Comparison of ENCODE assay signal across 8 cellular contexts in the genomic region with DNA sequence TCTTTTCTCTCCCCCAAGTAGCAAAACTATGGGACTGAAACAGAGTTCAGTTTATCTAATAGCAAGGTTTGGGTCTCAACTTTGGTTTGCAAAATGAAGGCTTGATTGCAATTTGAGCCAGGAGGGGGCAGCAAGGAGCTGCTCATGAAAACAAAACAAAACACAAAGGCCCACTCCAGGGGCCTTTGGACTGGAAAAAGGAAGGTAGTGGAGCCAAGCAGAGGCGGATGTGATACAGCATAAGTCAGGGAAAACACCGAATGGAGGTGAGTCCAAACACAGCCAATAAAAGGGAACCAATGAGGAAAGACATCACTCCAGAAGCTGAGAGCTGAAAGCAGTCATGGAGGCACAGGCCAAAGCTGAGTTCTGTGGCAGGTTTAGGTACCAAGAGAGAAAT.
DNase-seq lines count a peak whose midpoint lies in the region; ATAC-seq and TF ChIP-seq lines count a peak whose summit lies in the region.

No MANE protein-coding gene starts in this region.

- TF ChIP-seq CTCF in parathyroid adenoma (IDR thresholded peaks at IDR 0.05), result no peak

- H3K4me1 ChIP-seq in parathyroid adenoma, result no peaks in the 10 kb centered on the region

- CTCF ChIA-PET in activated CD4-positive, alpha-beta memory T cell treated with anti-CD3 and anti-CD28 coated beads, Interleukin-2, amount 10 ng/mL, durations not matched to agents 7 days and 5 days (lab: Charles Lee), result interaction anchor here (0.7 to 3.3 kb wide), 19 partner anchors 11 to 888 kb away, joined by 3 to 73 read pairs (median 3); no protein-coding TSS in a partner anchor

- H2AFZ ChIP-seq in parathyroid adenoma, result peak overlapping the region; percentile 6

- H3K79me2 ChIP-seq in parathyroid adenoma, result no peaks in the 10 kb centered on the region

- H3K4me2 ChIP-seq in parathyroid adenoma (ENCODE audit: low read length), result no peak overlapping the region

- no peak overlapping the region for H3K27ac ChIP-seq in parathyroid adenoma

- H3K36me3 Mint-ChIP-seq in activated CD4-positive, alpha-beta memory T cell treated with anti-CD3 and anti-CD28 coated beads, Interleukin-2, amount 10 ng/mL, durations not matched to agents 7 days and 5 days (ENCODE audit: low read depth), result no peaks in the 10 kb centered on the region

- DNase-seq in EH (ENCODE audit: low read depth) (peak; percentile 15), NCI-H1694 (lab: John Stamatoyannopoulos, UW) (peak; percentile 15), fibroblast of gingiva (ENCODE audit: low read depth) (peak; percentile 44)
- peak; percentile 62 for DNase-seq in activated CD4-positive, alpha-beta memory T cell treated with anti-CD3 and anti-CD28 coated beads, Interleukin-2, amount 10 ng/mL, durations not matched to agents 7 days and 5 days
- no peak for DNase-seq in effector CD8-positive, alpha-beta T cell (lab: John Stamatoyannopoulos, UW)

- peaks cover 4% of the 10 kb centered on the region for H3K4me1 Mint-ChIP-seq in activated CD4-positive, alpha-beta memory T cell treated with anti-CD3 and anti-CD28 coated beads, Interleukin-2, amount 10 ng/mL, durations not matched to agents 7 days and 5 days

- H3K4me3 ChIP-seq in parathyroid adenoma (ENCODE audit: low read depth, low read length), result no peak overlapping the region

- no peaks in the 10 kb centered on the region for H3K9me3 ChIP-seq in parathyroid adenoma (ENCODE audit: control insufficient read depth, low read length)

- H3K27ac Mint-ChIP-seq in activated CD4-positive, alpha-beta memory T cell treated with anti-CD3 and anti-CD28 coated beads, Interleukin-2, amount 10 ng/mL, durations not matched to agents 7 days and 5 days, result no peak overlapping the region

- no peaks in the 10 kb centered on the region for H3K27me3 ChIP-seq in parathyroid adenoma (ENCODE audit: control insufficient read depth, insufficient read depth, low read length)

- H3K9me3 Mint-ChIP-seq in activated CD4-positive, alpha-beta memory T cell treated with anti-CD3 and anti-CD28 coated beads, Interleukin-2, amount 10 ng/mL, durations not matched to agents 7 days and 5 days, result no peaks in the 10 kb centered on the region

- no peaks in the 10 kb centered on the region for H3K36me3 ChIP-seq in parathyroid adenoma (ENCODE audit: control insufficient read depth, insufficient read depth, low read length)

- H3K9ac ChIP-seq in parathyroid adenoma, result no peak overlapping the region

- H3K27me3 Mint-ChIP-seq in activated CD4-positive, alpha-beta memory T cell treated with anti-CD3 and anti-CD28 coated beads, Interleukin-2, amount 10 ng/mL, durations not matched to agents 7 days and 5 days, result peaks cover 5% of the 10 kb centered on the region

- ATAC-seq in GM21360 (IDR thresholded peaks at IDR 0.05; ENCODE audit: unreplicated experiment) (peak; percentile 86), GM21723 (IDR thresholded peaks at IDR 0.05; ENCODE audit: unreplicated experiment) (no peak)

- POLR2A ChIA-PET in activated CD4-positive, alpha-beta memory T cell treated with anti-CD3 and anti-CD28 coated beads, Interleukin-2, amount 10 ng/mL, durations not matched to agents 7 days and 5 days (lab: Charles Lee), result interaction anchor here (1.6 kb wide), 1 partner anchor 866 kb away, joined by 7 read pairs; no protein-coding TSS in a partner anchor

- no peak overlapping the region for H3K4me3 Mint-ChIP-seq in activated CD4-positive, alpha-beta memory T cell treated with anti-CD3 and anti-CD28 coated beads, Interleukin-2, amount 10 ng/mL, durations not matched to agents 7 days and 5 days
